Comparison of ENCODE assay signal across 20 cellular contexts in the genomic region with DNA sequence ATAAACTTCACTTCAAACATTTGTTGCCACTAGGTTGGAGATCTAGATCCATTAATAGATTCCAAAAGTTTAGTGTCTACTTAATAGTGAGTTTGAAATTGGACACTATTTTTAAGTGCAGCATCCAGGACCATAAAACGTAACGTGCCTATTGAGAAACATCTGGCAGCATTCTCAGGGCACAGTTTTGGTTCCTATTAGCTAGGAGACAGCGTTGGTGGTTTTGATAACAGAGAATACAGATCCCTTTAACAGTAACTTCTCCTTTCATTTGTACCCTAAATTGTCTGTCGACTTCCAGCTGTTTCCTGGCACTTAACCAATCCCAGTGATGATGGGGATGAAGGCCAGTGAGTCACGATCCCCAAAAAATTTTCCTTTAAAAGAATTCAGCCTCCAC. TPM values are rescaled to one million over a fixed set of nuclear protein-coding genes. Genes with fewer than 3 reads are reported as not detected.
"Had no signal": no experiment of that assay in that cellular context is flagged by ENCODE, and none has a peak within 500 bp of the region (broad histone marks: within the 10 kb centered on the region; RNA-seq: fewer than 3 reads in every experiment).

No MANE protein-coding gene starts in this region.

- H3K9ac ChIP-seq: neural progenitor cell had no signal

- H2AFZ ChIP-seq: neural progenitor cell had no signal

- H3K27ac ChIP-seq: gastroesophageal sphincter, heart right ventricle, neural progenitor cell, prostate gland, right atrium auricular region, tibial nerve, uterus had no signal

- ATAC-seq: activated CD4-positive, alpha-beta T cell treated with anti-CD3 and anti-CD28 coated beads for 36 hours; gastroesophageal sphincter; heart right ventricle; left ventricle myocardium superior; naive thymus-derived CD4-positive, alpha-beta T cell; WTC11 had no signal

- H3K36me3 ChIP-seq: gastroesophageal sphincter, heart right ventricle, neural progenitor cell, prostate gland, right atrium auricular region, tibial nerve, uterus had no signal

- FAIRE-seq: bronchial epithelial cell had no signal

- DNase-seq: activated CD4-positive, alpha-beta T cell treated with anti-CD3 and anti-CD28 coated beads for 36 hours; activated CD4-positive, alpha-beta T cell treated with anti-CD3 and anti-CD28 coated beads, Interleukin-2, amount 50 U/mL, for 48 hours; cerebellar nuclear complex; cortex of kidney; heart right ventricle; immature natural killer cell; kidney glomerular epithelial cell; left ventricle myocardium superior; mesenchymal stem cell; naive thymus-derived CD4-positive, alpha-beta T cell; stimulated activated CD4-positive, alpha-beta T cell treated with anti-CD3 and anti-CD28 coated beads, Interleukin-2, amount 100 ng/mL, for 48 hours; uterus had no signal

- H3K9me3 ChIP-seq: gastroesophageal sphincter, heart right ventricle, prostate gland, right atrium auricular region, tibial nerve, uterus had no signal

- H3K4me1 ChIP-seq: gastroesophageal sphincter, heart right ventricle, neural progenitor cell, prostate gland, right atrium auricular region, tibial nerve, uterus had no signal

- H3K4me2 ChIP-seq: neural progenitor cell had no signal

- H3K4me3 ChIP-seq: gastroesophageal sphincter, heart right ventricle, neural progenitor cell, prostate gland, right atrium auricular region, tibial nerve, uterus had no signal

- H3K27me3 ChIP-seq: gastroesophageal sphincter, neural progenitor cell, right atrium auricular region, tibial nerve, uterus had no signal

RNA-seq across cellular contexts. Expression of a gene that starts 25.8 kb away (rescaled TPM):
- total RNA-seq: activated CD4-positive, alpha-beta T cell treated with anti-CD3 and anti-CD28 coated beads for 36 hours; bronchial epithelial cell; left ventricle myocardium superior; right atrium auricular region; skeletal muscle tissue; tibial nerve had no signal
- polyA plus RNA-seq: immature natural killer cell; naive thymus-derived CD4-positive, alpha-beta T cell had no signal
